10 cellular contexts compared by ENCODE assay signal in genomic region chr1:54309631-54310366, GRCh38.
A peak's percentile ranks its signal among the peaks of the same experiment; 100 is the strongest.
DNase-seq lines count a peak whose midpoint lies in the region; ATAC-seq and TF ChIP-seq lines count a peak whose summit lies in the region.
"Had no signal": no experiment of that assay in that cellular context is flagged by ENCODE, and none has a peak within 500 bp of the region (broad histone marks: within the 10 kb centered on the region; RNA-seq: fewer than 3 reads in every experiment).

No MANE protein-coding gene starts in this region.

- peak overlapping the region; percentile 49 for H3K9ac ChIP-seq in iPS-15b (ENCODE audit: low read depth, low read length)

- peaks cover 22% of the 10 kb centered on the region for H3K36me3 Mint-ChIP-seq in activated naive CD4-positive, alpha-beta T cell treated with anti-CD3 and anti-CD28 coated beads, Interleukin-2, amount 10 ng/mL, durations not matched to agents 7 days and 5 days
- no peaks in the 10 kb centered on the region for H3K36me3 Mint-ChIP-seq in activated naive CD4-positive, alpha-beta T cell treated with anti-CD3 and anti-CD28 coated beads, Interleukin-2, amount 50 U/mL, for 72 hours
- H3K36me3 Mint-ChIP-seq in type B pancreatic cell: peaks cover 7% of the 10 kb centered on the region

- no peak for TF ChIP-seq CTCF in type B pancreatic cell (conservative IDR thresholded peaks at IDR 0.05)

- H3K9me3 ChIP-seq in iPS-15b (ENCODE audit: control insufficient read depth, insufficient read depth, low read length): no peaks in the 10 kb centered on the region

- no peaks in the 10 kb centered on the region for H3K9me3 Mint-ChIP-seq in activated naive CD4-positive, alpha-beta T cell treated with anti-CD3 and anti-CD28 coated beads, Interleukin-2, amount 10 ng/mL, durations not matched to agents 7 days and 5 days
- no peaks in the 10 kb centered on the region for H3K9me3 Mint-ChIP-seq in activated naive CD4-positive, alpha-beta T cell treated with anti-CD3 and anti-CD28 coated beads, Interleukin-2, amount 50 U/mL, for 72 hours
- no peaks in the 10 kb centered on the region for H3K9me3 Mint-ChIP-seq in type B pancreatic cell

- CTCF ChIA-PET in activated naive CD4-positive, alpha-beta T cell treated with anti-CD3 and anti-CD28 coated beads, Interleukin-2, amount 10 ng/mL, durations not matched to agents 7 days and 5 days (lab: Charles Lee): interaction anchor here (0.8 to 1.6 kb wide), 4 partner anchors 9 to 177 kb away, joined by 3 to 4 read pairs (median 3); no protein-coding TSS in a partner anchor

- peak overlapping the region; percentile 16 for H3K4me3 ChIP-seq in iPS-15b (ENCODE audit: low read depth, low read length)

- H3K4me1 ChIP-seq in iPS-15b (ENCODE audit: control insufficient read depth, insufficient read depth, low read length): peaks cover 40% of the 10 kb centered on the region

- DNase-seq in activated naive CD4-positive, alpha-beta T cell treated with anti-CD3 and anti-CD28 coated beads, Interleukin-2, amount 10 ng/mL, durations not matched to agents 7 days and 5 days: no peak
- no peak for DNase-seq in activated naive CD4-positive, alpha-beta T cell treated with anti-CD3 and anti-CD28 coated beads, Interleukin-2, amount 50 U/mL, for 72 hours (ENCODE audit: low spot score in 2 of 2)
- peak; percentile 22 for DNase-seq in NCI-H748 treated with DMSO at 0.1 percent for 48 hours (lab: John Stamatoyannopoulos, UW)
- no peak for DNase-seq in type B pancreatic cell (ENCODE audit: extremely low spot score, unreplicated experiment)
- DNase-seq: activated CD4-positive, CD25-positive, alpha-beta regulatory T cell had no signal

- ATAC-seq in activated naive CD4-positive, alpha-beta T cell treated with anti-CD3 and anti-CD28 coated beads, Interleukin-2, amount 50 U/mL, for 72 hours: no peak
- no peak for ATAC-seq in HG02973 (IDR thresholded peaks at IDR 0.05; ENCODE audit: unreplicated experiment)
- ATAC-seq in HG02678 (IDR thresholded peaks at IDR 0.05; ENCODE audit: unreplicated experiment): no peak
- ATAC-seq in GM21381 (IDR thresholded peaks at IDR 0.05; ENCODE audit: unreplicated experiment): no peak

- H3K27me3 ChIP-seq in iPS-15b (ENCODE audit: control insufficient read depth, insufficient read depth, low read length): no peaks in the 10 kb centered on the region

- H3K4me3 Mint-ChIP-seq in activated naive CD4-positive, alpha-beta T cell treated with anti-CD3 and anti-CD28 coated beads, Interleukin-2, amount 10 ng/mL, durations not matched to agents 7 days and 5 days: peak overlapping the region; percentile 37
- no peak overlapping the region for H3K4me3 Mint-ChIP-seq in type B pancreatic cell
- H3K4me3 Mint-ChIP-seq: B cell had no signal

- peak overlapping the region; percentile 77 for H3K27ac Mint-ChIP-seq in activated naive CD4-positive, alpha-beta T cell treated with anti-CD3 and anti-CD28 coated beads, Interleukin-2, amount 10 ng/mL, durations not matched to agents 7 days and 5 days
- H3K27ac Mint-ChIP-seq in activated naive CD4-positive, alpha-beta T cell treated with anti-CD3 and anti-CD28 coated beads, Interleukin-2, amount 50 U/mL, for 72 hours: no peak overlapping the region
- peak overlapping the region; percentile 53 for H3K27ac Mint-ChIP-seq in type B pancreatic cell
- H3K27ac Mint-ChIP-seq: B cell had no signal

- H3K27me3 Mint-ChIP-seq in activated naive CD4-positive, alpha-beta T cell treated with anti-CD3 and anti-CD28 coated beads, Interleukin-2, amount 10 ng/mL, durations not matched to agents 7 days and 5 days: no peaks in the 10 kb centered on the region
- H3K27me3 Mint-ChIP-seq in type B pancreatic cell: no peaks in the 10 kb centered on the region
- H3K27me3 Mint-ChIP-seq: B cell had no signal

- H3K4me1 Mint-ChIP-seq in activated naive CD4-positive, alpha-beta T cell treated with anti-CD3 and anti-CD28 coated beads, Interleukin-2, amount 10 ng/mL, durations not matched to agents 7 days and 5 days: peaks cover 62% of the 10 kb centered on the region
- H3K4me1 Mint-ChIP-seq in type B pancreatic cell (ENCODE audit: unreplicated experiment): peaks cover 74% of the 10 kb centered on the region

- peaks cover 5% of the 10 kb centered on the region for H3K36me3 ChIP-seq in iPS-15b (ENCODE audit: control insufficient read depth, insufficient read depth, low read length)

Comparison
In these comparisons a context has a peak if more than half of its experiments do, and no peak if none do; other contexts are left out.
1. H3K27ac Mint-ChIP-seq: peak in activated naive CD4-positive, alpha-beta T cell treated with anti-CD3 and anti-CD28 coated beads, Interleukin-2, amount 10 ng/mL, durations not matched to agents 7 days and 5 days (single experiment) and type B pancreatic cell (single experiment); none in activated naive CD4-positive, alpha-beta T cell treated with anti-CD3 and anti-CD28 coated beads, Interleukin-2, amount 50 U/mL, for 72 hours (0 of 2).